26 cellular contexts compared by ENCODE assay signal in the genomic region with DNA sequence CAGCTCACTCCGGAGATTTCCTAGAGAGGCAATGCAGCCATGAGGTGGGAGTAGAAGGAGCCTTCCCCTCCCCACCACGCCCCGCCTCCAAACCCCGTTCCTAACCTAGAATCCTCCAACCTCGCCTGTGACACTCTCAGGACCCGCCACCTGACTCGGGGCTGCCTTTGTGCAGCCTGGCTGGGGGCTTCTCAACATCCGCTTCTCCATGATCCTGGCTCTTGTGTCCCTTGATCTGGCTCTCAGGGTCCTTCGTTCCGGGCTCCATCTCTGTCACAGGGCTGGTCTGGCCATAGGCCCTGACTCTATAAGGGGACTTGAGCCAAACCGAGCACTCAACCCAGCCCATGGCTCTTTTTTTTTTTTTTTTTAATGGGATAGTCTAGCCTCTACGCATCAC. TPM values are rescaled to one million over a fixed set of nuclear protein-coding genes. Genes with fewer than 3 reads are reported as not detected.
"Had no signal": no experiment of that assay in that cellular context is flagged by ENCODE, and none has a peak within 500 bp of the region (broad histone marks: within the 10 kb centered on the region; RNA-seq: fewer than 3 reads in every experiment).

No MANE protein-coding gene starts in this region.

- ATAC-seq: esophagus mucosa, gastrocnemius medialis, left lung, left ventricle myocardium superior, mucosa of descending colon had no signal

- H3K4me1 Mint-ChIP-seq: mesothelial cell of epicardium had no signal

- H3K27ac Mint-ChIP-seq: mesothelial cell of epicardium had no signal

- DNase-seq: cerebellar nuclear complex; colonic mucosa; cortex of kidney; dermis blood vessel endothelial cell; dorsolateral prefrontal cortex; effector CD4-positive, alpha-beta T cell; esophagus squamous epithelium; foreskin melanocyte; gastrocnemius medialis; glutamatergic neuron; hippocampal formation; mesenchymal stem cell had no signal

- H3K4me3 Mint-ChIP-seq: mesothelial cell of epicardium had no signal

RNA-seq across cellular contexts. Expression of a gene that starts 24.3 kb away (rescaled TPM):
- total RNA-seq: chondrocyte, colonic mucosa, dermis blood vessel endothelial cell, dorsolateral prefrontal cortex, esophagus mucosa, esophagus squamous epithelium, gastrocnemius medialis, glomerular endothelial cell, heart right ventricle, kidney epithelial cell, left cardiac atrium, left lung, left ventricle myocardium superior, lower leg skin, lower lobe of right lung, lung microvascular endothelial cell, mesenteric fat pad, mesothelial cell of epicardium, mucosa of descending colon had no signal
